Comparison of ENCODE assay signal across 9 cellular contexts in the genomic region with DNA sequence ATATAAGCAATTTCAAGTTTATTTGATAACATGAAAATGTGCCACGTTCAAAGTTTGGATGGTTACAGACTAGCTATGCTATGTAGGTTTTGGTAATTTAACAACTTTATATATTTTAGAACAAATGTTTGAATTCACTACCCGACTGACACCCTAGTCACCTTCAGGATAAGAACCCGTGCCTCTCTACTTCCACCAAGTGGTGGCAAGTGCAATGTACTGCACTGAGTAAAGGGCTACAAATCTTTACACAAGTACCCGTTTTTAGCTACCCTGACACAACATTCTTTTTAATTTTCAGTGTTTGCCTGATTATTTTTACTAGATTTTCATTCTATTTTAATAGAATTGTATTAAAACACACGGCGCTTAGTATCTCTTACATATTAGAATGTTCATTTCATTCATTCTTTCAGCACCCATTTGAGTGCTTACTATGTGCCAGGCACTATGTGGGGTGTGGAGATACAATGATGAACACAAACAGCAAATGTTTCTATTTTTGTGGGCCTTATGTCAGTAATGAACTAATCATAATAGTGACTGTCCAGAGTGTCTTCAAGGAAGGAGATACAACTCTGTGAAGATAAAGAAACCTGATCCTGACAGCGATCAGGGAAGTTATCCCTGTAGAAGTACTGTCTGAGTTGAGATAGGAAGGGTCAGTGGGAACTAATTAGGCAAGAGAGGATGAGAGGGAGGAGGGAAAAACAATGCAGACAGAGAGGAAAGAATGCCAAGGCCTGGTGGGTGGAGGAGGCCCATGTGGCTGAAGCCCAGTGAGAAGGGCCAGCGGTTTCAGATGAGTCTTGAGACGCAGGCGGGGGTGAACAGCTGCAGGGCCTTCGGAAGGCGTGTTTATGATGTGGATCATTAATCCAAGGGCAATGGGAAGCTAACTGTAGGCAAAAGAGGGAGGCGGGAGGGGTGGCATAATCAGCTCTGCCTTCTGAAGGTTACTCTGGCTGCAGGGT. TPM values are rescaled to one million over a fixed set of nuclear protein-coding genes. Genes with fewer than 3 reads are reported as not detected.
A peak's percentile ranks its signal among the peaks of the same experiment; 100 is the strongest.
DNase-seq lines count a peak whose midpoint lies in the region; ATAC-seq, FAIRE-seq and TF ChIP-seq lines count a peak whose summit lies in the region.
"Had no signal": no experiment of that assay in that cellular context is flagged by ENCODE, and none has a peak within 500 bp of the region (broad histone marks: within the 10 kb centered on the region; RNA-seq: fewer than 3 reads in every experiment).

No MANE protein-coding gene starts in this region.

- no peak overlapping the region for H3K4me3 Mint-ChIP-seq in chondrocyte (ENCODE audit: unreplicated experiment)

- peaks cover 16% of the 10 kb centered on the region for H3K4me1 Mint-ChIP-seq in chondrocyte (ENCODE audit: low read depth)

- no peaks in the 10 kb centered on the region for H3K9me3 ChIP-seq in Karpas-422 (ENCODE audit: low read length)
- H3K9me3 ChIP-seq in mucosa of descending colon = no peaks in the 10 kb centered on the region
- H3K9me3 ChIP-seq: neutrophil had no signal

- no peak for FAIRE-seq in frontal cortex (lab: Jason Lieb, UNC)

- H3K27me3 Mint-ChIP-seq in chondrocyte (ENCODE audit: low read depth) = no peaks in the 10 kb centered on the region

- H3K9ac ChIP-seq in Karpas-422 (ENCODE audit: low read length) = no peak overlapping the region

- no peaks in the 10 kb centered on the region for H3K36me3 ChIP-seq in BJ (ENCODE audit: control insufficient read depth, insufficient read depth, low read length)
- H3K36me3 ChIP-seq in Karpas-422 (ENCODE audit: insufficient read depth, low read length) = no peaks in the 10 kb centered on the region
- no peaks in the 10 kb centered on the region for H3K36me3 ChIP-seq in mucosa of descending colon (ENCODE audit: low read depth)
- H3K36me3 ChIP-seq: neutrophil had no signal

- H3K9me2 ChIP-seq in Karpas-422 (replicated peaks; ENCODE audit: insufficient read depth, low read length) = no peaks in the 10 kb centered on the region

- no peaks in the 10 kb centered on the region for H4K20me1 ChIP-seq in Karpas-422 (ENCODE audit: insufficient read depth, low read depth, low read length)

- H3K79me2 ChIP-seq in Karpas-422 (ENCODE audit: low read length) = no peaks in the 10 kb centered on the region

- CTCF ChIA-PET in BJ (lab: Yijun Ruan, JAX) = interaction anchor here (0.6 to 4.0 kb wide), 18 partner anchors 8 to 241 kb away, joined by 3 to 25 read pairs (median 4); no protein-coding TSS in a partner anchor

- TF ChIP-seq CTCF in BJ (IDR thresholded peaks at IDR 0.05; ENCODE audit: insufficient read depth, low read depth, low read length) = peak; percentile 86
- peak; percentile 63 for TF ChIP-seq CTCF in GM13976 (IDR thresholded peaks at IDR 0.05; ENCODE audit: borderline replicate concordance, control extremely low read depth, extremely low read depth, insufficient read depth, missing control alignments)
- peak; percentile 88 for TF ChIP-seq CTCF in chondrocyte (IDR thresholded peaks at IDR 0.05)
- peak; percentile 71 for TF ChIP-seq CTCF in mucosa of descending colon (IDR thresholded peaks at IDR 0.05)

- no peak overlapping the region for H3K27ac Mint-ChIP-seq in chondrocyte (ENCODE audit: unreplicated experiment)

- no peaks in the 10 kb centered on the region for H3K9me3 Mint-ChIP-seq in chondrocyte (ENCODE audit: low read depth)

- POLR2A ChIA-PET in BJ (lab: Charles Lee) = no interaction called here

- no peak for DNase-seq in BJ (ENCODE audit: low read depth)
- peak; percentile 58 for DNase-seq in GM13976 (ENCODE audit: low spot score)
- peak; percentile 83 for DNase-seq in Karpas-422
- peak; percentile 68 for DNase-seq in SK-MEL-5 (ENCODE audit: low read depth, low spot score)
- no peak for DNase-seq in chondrocyte (ENCODE audit: low spot score)
- peak in 1 of 3 donors; percentile 38 for DNase-seq in mucosa of descending colon
- no peak for DNase-seq in frontal cortex (ENCODE audit: low spot score in 2 of 2)

- no peaks in the 10 kb centered on the region for H3K36me3 Mint-ChIP-seq in chondrocyte (ENCODE audit: low read depth)

- no peak overlapping the region for H3K4me3 ChIP-seq in BJ (ENCODE audit: low read depth, low read length)
- H3K4me3 ChIP-seq in Karpas-422 (ENCODE audit: low read length) = no peak overlapping the region
- H3K4me3 ChIP-seq in mucosa of descending colon = no peak overlapping the region

- no peak overlapping the region for H2AFZ ChIP-seq in Karpas-422 (ENCODE audit: low read length)

- ATAC-seq in mucosa of descending colon = peak; percentile 21
- ATAC-seq in GM19023 (IDR thresholded peaks at IDR 0.05; ENCODE audit: unreplicated experiment) = no peak

- intact Hi-C loops in mucosa of descending colon (cut with DNase I, micrococcal nuclease) = no loop called here

- no peak overlapping the region for H3K27ac ChIP-seq in Karpas-422 (ENCODE audit: low read length)
- H3K27ac ChIP-seq: neutrophil had no signal

- peaks cover 21% of the 10 kb centered on the region for H3K4me1 ChIP-seq in Karpas-422 (ENCODE audit: low read length)
- peaks cover 6% of the 10 kb centered on the region for H3K4me1 ChIP-seq in mucosa of descending colon (ENCODE audit: low read depth)

- in situ Hi-C loops in GM13976 (cut with MboI; ENCODE audit: low sequenced_read_pairs, unreplicated experiment) (no loop called here), SK-MEL-5 (cut with HindIII; ENCODE audit: low pct_unique_long_range_greater_than_20kb, low sequenced_read_pairs) (no loop called here)

- H3K4me2 ChIP-seq in Karpas-422 (ENCODE audit: low read depth, low read length, poor library complexity, severe bottlenecking) = no peak overlapping the region

- H3K27me3 ChIP-seq in BJ (ENCODE audit: control insufficient read depth, insufficient read depth, low read length) (no peaks in the 10 kb centered on the region), Karpas-422 (ENCODE audit: low read length) (0 out of 2 replicates have a peak, but pooled peaks cover 3% of the 10 kb centered on the region)

RNA-seq across cellular contexts. Expression of a gene that starts 3.8 kb away (rescaled TPM):
- 0.69 and 1.1 TPM in 2 replicates for polyA plus RNA-seq in BJ (2011; rRNA removed)
- 0.33 TPM in 1 of 2 replicates, not detected in the other for polyA minus RNA-seq in BJ (2011; rRNA and poly(A)+ RNA removed)
- 0.25 TPM in 1 of 2 replicates, not detected in the other for total RNA-seq in Karpas-422 (2014; rRNA removed; shearing (Covaris generic); ENCODE audit: low replicate concordance)
- 1.5 and 2.2 TPM in 2 replicates for total RNA-seq in SK-MEL-5 (2014; rRNA removed; shearing (Covaris generic))
- polyA plus RNA-seq in SK-MEL-5 (2015; cell fraction: cytosol; rRNA removed) = 1.1 and 1.7 TPM in 2 replicates
- polyA plus RNA-seq in SK-MEL-5 (2015; cell fraction: nucleus; rRNA removed) = 0.35 and 4.5 TPM in 2 replicates
- total RNA-seq in chondrocyte (0.56 to 2.4 TPM (median 0.92 TPM) in 3 replicates), mucosa of descending colon (1 to 10 TPM in 2 of 3 donors, under 1 TPM in 1; 0.81 to 1.6 (median 1.6) TPM), frontal cortex (under 0.01 TPM)

RNA-seq across cellular contexts. Expression of a gene that starts 10.0 kb away (rescaled TPM):
- 0.23 and 2.6 TPM in 2 replicates for polyA plus RNA-seq in BJ (2011; rRNA removed)
- 0.47 TPM in 1 of 2 replicates, not detected in the other for polyA minus RNA-seq in BJ (2011; rRNA and poly(A)+ RNA removed)
- total RNA-seq in Karpas-422 (2014; rRNA removed; shearing (Covaris generic); ENCODE audit: low replicate concordance) = 0.47 TPM in 1 of 2 replicates, not detected in the other
- 1.1 and 4.1 TPM in 2 replicates for total RNA-seq in SK-MEL-5 (2014; rRNA removed; shearing (Covaris generic))
- polyA plus RNA-seq in SK-MEL-5 (2015; cell fraction: cytosol; rRNA removed) = 2.2 and 5.0 TPM in 2 replicates
- 4.9 TPM in 1 of 2 replicates, not detected in the other for polyA plus RNA-seq in SK-MEL-5 (2015; cell fraction: nucleus; rRNA removed)
- 2.4 to 3.3 TPM (median 2.8 TPM) in 3 replicates for total RNA-seq in chondrocyte
- 10 to 100 TPM in 1 of 3 donors, 1 to 10 TPM in 2; 2.2 to 19.7 (median 5.0) TPM for total RNA-seq in mucosa of descending colon
- 1.6 TPM for total RNA-seq in frontal cortex

Comparison
In these comparisons a context has a peak if more than half of its experiments do, and no peak if none do; other contexts are left out.
1. DNase-seq: peak in GM13976 (single experiment), Karpas-422 (single experiment) and SK-MEL-5 (single experiment); none in BJ (single experiment), chondrocyte (single experiment) and frontal cortex (0 of 2).
2. Peak in every context shown above with its lines, with median percentiles within 50 percentile points of each other: CTCF ChIP-seq.